In the genomic region with DNA sequence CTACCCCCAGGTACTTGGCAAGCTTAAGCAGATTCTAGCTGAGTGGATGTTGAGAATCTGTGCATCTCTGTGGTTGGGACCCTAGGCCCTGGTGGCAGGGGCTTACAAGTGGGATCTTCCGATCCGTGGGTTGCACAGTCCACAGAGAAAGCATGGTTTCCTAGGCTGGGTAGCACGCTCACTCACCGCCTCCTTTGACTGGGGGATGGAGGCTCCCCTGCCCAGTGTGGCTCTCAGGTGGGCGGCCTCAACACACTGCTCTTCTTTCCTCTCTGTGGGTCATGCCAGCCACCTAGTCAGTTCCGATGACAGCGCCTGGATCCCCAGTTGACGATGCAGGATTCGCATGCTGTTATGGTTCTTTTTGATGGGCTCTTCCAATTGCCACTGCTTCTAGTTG, we compare ENCODE assay signal across 6 cellular contexts.
"Had no signal": no experiment of that assay in that cellular context is flagged by ENCODE, and none has a peak within 500 bp of the region (broad histone marks: within the 10 kb centered on the region; RNA-seq: fewer than 3 reads in every experiment).

No MANE protein-coding gene starts in this region.

- H3K4me3 ChIP-seq: GM23338, HAP-1 had no signal

- ATAC-seq: GM23338, HCT116 had no signal

- H3K27ac Mint-ChIP-seq: GM23338, HFFc6, IgD-negative memory B cell had no signal

- H3K4me2 ChIP-seq: GM23338 had no signal

- H3K36me3 Mint-ChIP-seq: IgD-negative memory B cell had no signal

- H3K4me1 ChIP-seq: HAP-1 had no signal

- H2AFZ ChIP-seq: GM23338 had no signal

- DNase-seq: HFFc6, KBM-7 had no signal

- H3K4me1 Mint-ChIP-seq: GM23338, IgD-negative memory B cell had no signal

- H3K4me3 Mint-ChIP-seq: GM23338, HFFc6, IgD-negative memory B cell had no signal

- H3K9me3 Mint-ChIP-seq: HFFc6 had no signal

- H3K27me3 Mint-ChIP-seq: IgD-negative memory B cell had no signal

- H3K9me3 ChIP-seq: HAP-1 had no signal

- H3K36me3 ChIP-seq: HAP-1 had no signal
